8 cellular contexts compared by ENCODE assay signal in the genomic region with DNA sequence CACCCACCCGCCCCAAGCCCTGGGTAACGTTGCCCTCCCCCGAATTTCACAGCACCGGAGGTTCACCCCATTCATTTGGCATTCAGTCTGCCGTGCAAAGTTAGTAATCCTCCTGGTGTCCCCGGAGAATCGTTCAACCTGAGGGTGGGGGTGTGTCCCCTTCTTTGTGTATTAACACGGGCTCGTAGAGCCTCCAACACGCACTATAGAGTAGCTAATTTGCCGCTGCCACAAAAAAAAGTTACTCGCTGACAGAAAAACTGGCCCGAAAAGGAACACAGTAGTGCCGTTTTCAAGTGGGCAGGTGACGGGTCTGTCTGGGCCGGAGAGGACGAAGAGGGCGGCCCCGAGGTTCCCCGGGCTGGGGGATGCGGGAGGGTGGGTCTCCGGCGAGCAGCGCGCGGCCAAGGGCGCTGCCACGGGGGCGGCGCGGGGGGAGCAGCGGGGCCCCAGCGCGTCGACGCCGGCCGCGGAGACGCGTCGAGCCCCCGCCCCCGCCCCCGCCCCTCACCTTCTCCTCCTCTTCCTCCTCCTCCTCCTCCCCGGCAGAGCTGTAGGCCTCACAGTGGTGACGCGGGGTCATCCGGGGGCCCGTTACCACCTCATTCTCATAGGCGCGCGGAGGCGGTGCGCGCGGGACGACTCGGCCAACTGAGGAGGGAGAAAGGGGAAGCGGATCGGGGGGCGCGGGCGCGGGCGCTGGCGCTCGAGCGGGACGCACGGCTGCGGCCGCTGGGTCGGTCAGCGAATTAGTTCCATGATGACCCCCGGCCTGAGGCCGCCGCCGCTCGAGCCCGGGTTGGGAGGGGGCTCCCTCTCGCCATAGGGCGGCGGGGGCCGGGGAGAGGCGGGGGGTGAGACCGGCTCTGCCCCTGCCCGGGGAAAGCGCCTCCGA. TPM values are rescaled to one million over a fixed set of nuclear protein-coding genes. Genes with fewer than 3 reads are reported as not detected.
DNase-seq lines count a peak whose midpoint lies in the region; ATAC-seq and TF ChIP-seq lines count a peak whose summit lies in the region.

No MANE protein-coding gene starts in this region.

- POLR2A ChIA-PET in PC-9 (lab: Charles Lee; ENCODE audit: unreplicated experiment): interaction anchor here (0.7 kb wide), 1 partner anchor 25 kb away, joined by 3 read pairs; no protein-coding TSS in a partner anchor

- no peaks in the 10 kb centered on the region for H3K9me3 ChIP-seq in PC-9 (ENCODE audit: insufficient read depth, low read depth)

- no peak for TF ChIP-seq CTCF in PC-9 (conservative IDR thresholded peaks at IDR 0.05)
- TF ChIP-seq CTCF in fibroblast of mammary gland (conservative IDR thresholded peaks at IDR 0.05; ENCODE audit: control insufficient read depth, insufficient read depth, low read depth, low read length): no peak
- no peak for TF ChIP-seq CTCF in nephron progenitor cell (IDR thresholded peaks at IDR 0.05)

- peaks cover 46% of the 10 kb centered on the region for H3K79me2 ChIP-seq in PC-9 (ENCODE audit: low read depth)

- intact Hi-C loops in PC-9 (cut with micrococcal nuclease; ENCODE audit: unreplicated experiment): loop anchor here (1.0 kb wide), 1 partner anchor 81 kb away; no protein-coding TSS in a partner anchor

- peak; percentile 76 for DNase-seq in NCI-H82 (lab: John Stamatoyannopoulos, UW)
- DNase-seq in NCI-H82 treated with DMSO at 0.1 percent for 48 hours (lab: John Stamatoyannopoulos, UW; ENCODE audit: unreplicated experiment): no peak
- DNase-seq in PC-9: peak in 1 of 2 experiments; percentile 62
- DNase-seq in activated T-cell treated with anti-CD3 and anti-CD28 coated beads, Interleukin-2, amount 50 U/mL, for 48 hours: peak; percentile 83 to 84
- peak; percentile 70 for DNase-seq in fibroblast of mammary gland (ENCODE audit: low read depth)
- DNase-seq in nephron progenitor cell: peak; percentile 75

- H3K4me3 ChIP-seq in PC-9 (peak overlapping the region; percentile 62; the same call in 1 of the 2 replicates), fibroblast of mammary gland (ENCODE audit: control insufficient read depth, low read depth, low read length) (peak overlapping the region; percentile 90)

- H3K4me1 Mint-ChIP-seq in nephron progenitor cell: peaks cover 41% of the 10 kb centered on the region
- peaks cover 56% of the 10 kb centered on the region for H3K4me1 Mint-ChIP-seq in stimulated activated naive CD8-positive, alpha-beta T cell treated with anti-CD3 and anti-CD28 coated beads, Interleukin-15, Interleukin-2, amounts not matched to agents 100 ng/mL and 50 ng/mL, for 24 hours (ENCODE audit: low read depth)

- peak overlapping the region; percentile 100 for H3K27ac Mint-ChIP-seq in nephron progenitor cell
- H3K27ac Mint-ChIP-seq in stimulated activated naive CD8-positive, alpha-beta T cell treated with anti-CD3 and anti-CD28 coated beads, Interleukin-15, Interleukin-2, amounts not matched to agents 100 ng/mL and 50 ng/mL, for 24 hours: peak overlapping the region; percentile 99

- H3K27me3 ChIP-seq in PC-9 (ENCODE audit: insufficient read depth, low read depth): no peaks in the 10 kb centered on the region

- peak overlapping the region; percentile 76; the same call in 1 of the 2 replicates for H3K4me2 ChIP-seq in PC-9

- H3K4me3 Mint-ChIP-seq in nephron progenitor cell: no peak overlapping the region
- no peak overlapping the region for H3K4me3 Mint-ChIP-seq in stimulated activated naive CD8-positive, alpha-beta T cell treated with anti-CD3 and anti-CD28 coated beads, Interleukin-15, Interleukin-2, amounts not matched to agents 100 ng/mL and 50 ng/mL, for 24 hours

- no peaks in the 10 kb centered on the region for H3K27me3 Mint-ChIP-seq in nephron progenitor cell (ENCODE audit: low read depth, poor library complexity)
- H3K27me3 Mint-ChIP-seq in stimulated activated naive CD8-positive, alpha-beta T cell treated with anti-CD3 and anti-CD28 coated beads, Interleukin-15, Interleukin-2, amounts not matched to agents 100 ng/mL and 50 ng/mL, for 24 hours: peaks cover 7% of the 10 kb centered on the region

- H2AFZ ChIP-seq in PC-9: no peak overlapping the region; the same call in 1 of the 2 replicates

- no peaks in the 10 kb centered on the region for H3K9me2 ChIP-seq in PC-9 (ENCODE audit: insufficient read depth)

- peak overlapping the region; percentile 86 for H3K27ac ChIP-seq in PC-9

- H4K20me1 ChIP-seq in PC-9 (ENCODE audit: insufficient read depth): peaks cover 10% of the 10 kb centered on the region; the same call in 1 of the 2 replicates

- peak; percentile 51 for ATAC-seq in HG03066 (IDR thresholded peaks at IDR 0.05; ENCODE audit: low read depth, unreplicated experiment)

- CTCF ChIA-PET in PC-9 (lab: Charles Lee): interaction anchor here (0.6 kb wide), 1 partner anchor 50 kb away, joined by 3 read pairs; no protein-coding TSS in a partner anchor

- H3K36me3 Mint-ChIP-seq in nephron progenitor cell (ENCODE audit: low read depth): peaks cover 24% of the 10 kb centered on the region
- H3K36me3 Mint-ChIP-seq in stimulated activated naive CD8-positive, alpha-beta T cell treated with anti-CD3 and anti-CD28 coated beads, Interleukin-15, Interleukin-2, amounts not matched to agents 100 ng/mL and 50 ng/mL, for 24 hours (ENCODE audit: low read depth): peaks cover 25% of the 10 kb centered on the region

- H3K4me1 ChIP-seq in PC-9 (replicated peaks; ENCODE audit: insufficient read depth): no peaks in the 10 kb centered on the region

- peaks cover 8% of the 10 kb centered on the region for H3K9me3 Mint-ChIP-seq in nephron progenitor cell
- no peaks in the 10 kb centered on the region for H3K9me3 Mint-ChIP-seq in stimulated activated naive CD8-positive, alpha-beta T cell treated with anti-CD3 and anti-CD28 coated beads, Interleukin-15, Interleukin-2, amounts not matched to agents 100 ng/mL and 50 ng/mL, for 24 hours

- BruUV-seq in PC-9 (replicated peaks; lab: Mats Ljungman, UMichigan): no TSS peak

- no peaks in the 10 kb centered on the region for H3F3A ChIP-seq in PC-9 (ENCODE audit: insufficient read depth, low read depth)

- H3K36me3 ChIP-seq in PC-9 (ENCODE audit: low read depth): no peaks in the 10 kb centered on the region

RNA-seq across cellular contexts. Expression of a gene that starts 0.6 kb away (rescaled TPM):
- 155 and 238 TPM in 2 replicates for total RNA-seq in PC-9 (2021)
